Comparison of ENCODE assay signal across 1 cellular context in genomic region chr10:100912609-100913469, GRCh38.
TF ChIP-seq lines count a peak whose summit lies in the region.

Gene SLF2 (plus strand): TSS chr10:100912963. CDS start chr10:100913111, 148 bp downstream.

TF ChIP-seq in WTC11, 78 proteins besides CTCF, POLR2A, EP300 and RAD21 (continued from another document):
- TF ChIP-seq AFF4 (CRISPR knock-in tag; IDR thresholded peaks at IDR 0.05; ENCODE audit: borderline replicate concordance) (no peak), SMAD3 (CRISPR knock-in tag; IDR thresholded peaks at IDR 0.05; ENCODE audit: borderline replicate concordance) (peak; percentile 88), ELF4 (CRISPR knock-in tag; IDR thresholded peaks at IDR 0.05; ENCODE audit: low read depth) (no peak), JUN (CRISPR knock-in tag; IDR thresholded peaks at IDR 0.05) (peak; percentile 87), FOXK1 (CRISPR knock-in tag; IDR thresholded peaks at IDR 0.05) (peak; percentile 42; the same call in 1 of the 2 replicates), ZNF219 (CRISPR knock-in tag; IDR thresholded peaks at IDR 0.05; ENCODE audit: borderline replicate concordance) (0 out of 2 replicates have a peak, but pooled peaks have one; percentile 36), PRDM15 (CRISPR knock-in tag; IDR thresholded peaks at IDR 0.05) (no peak), ZNF512 (CRISPR knock-in tag; IDR thresholded peaks at IDR 0.05; ENCODE audit: borderline replicate concordance) (no peak), USF1 (CRISPR knock-in tag; IDR thresholded peaks at IDR 0.05) (peak; percentile 79), ZNF138 (CRISPR knock-in tag; conservative IDR thresholded peaks at IDR 0.05) (no peak), GABPB1 (CRISPR knock-in tag; IDR thresholded peaks at IDR 0.05) (peak; percentile 91), MXD4 (CRISPR knock-in tag; IDR thresholded peaks at IDR 0.05; ENCODE audit: borderline replicate concordance) (no peak), NR1H2 (CRISPR knock-in tag; IDR thresholded peaks at IDR 0.05) (no peak), ZNF263 (CRISPR knock-in tag; IDR thresholded peaks at IDR 0.05; ENCODE audit: low read depth) (no peak), NFE2L1 (CRISPR knock-in tag; IDR thresholded peaks at IDR 0.05) (peak; percentile 71; the same call in 1 of the 2 replicates), FOXP1 (CRISPR knock-in tag; IDR thresholded peaks at IDR 0.05; ENCODE audit: borderline replicate concordance) (peak; percentile 62; the same call in 1 of the 2 replicates), ARID4B (CRISPR knock-in tag; IDR thresholded peaks at IDR 0.05; ENCODE audit: borderline replicate concordance) (peak; percentile 88; the same call in 1 of the 2 replicates), TEAD1 (CRISPR knock-in tag; IDR thresholded peaks at IDR 0.05) (peak; percentile 82), ZNF232 (CRISPR knock-in tag; IDR thresholded peaks at IDR 0.05) (peak; percentile 62; the same call in 1 of the 2 replicates), STAT6 (CRISPR knock-in tag; conservative IDR thresholded peaks at IDR 0.05; ENCODE audit: low read depth) (no peak), EMX1 (CRISPR knock-in tag; IDR thresholded peaks at IDR 0.05) (no peak), SP1 (CRISPR knock-in tag; conservative IDR thresholded peaks at IDR 0.05) (peak; percentile 74), TP53 (CRISPR knock-in tag; IDR thresholded peaks at IDR 0.05) (no peak)
- TF ChIP-seq, protein P1, sequence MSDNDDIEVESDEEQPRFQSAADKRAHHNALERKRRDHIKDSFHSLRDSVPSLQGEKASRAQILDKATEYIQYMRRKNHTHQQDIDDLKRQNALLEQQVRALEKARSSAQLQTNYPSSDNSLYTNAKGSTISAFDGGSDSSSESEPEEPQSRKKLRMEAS (CRISPR knock-in tag; IDR thresholded peaks at IDR 0.05): peak; percentile 92
- TF ChIP-seq, protein P2, sequence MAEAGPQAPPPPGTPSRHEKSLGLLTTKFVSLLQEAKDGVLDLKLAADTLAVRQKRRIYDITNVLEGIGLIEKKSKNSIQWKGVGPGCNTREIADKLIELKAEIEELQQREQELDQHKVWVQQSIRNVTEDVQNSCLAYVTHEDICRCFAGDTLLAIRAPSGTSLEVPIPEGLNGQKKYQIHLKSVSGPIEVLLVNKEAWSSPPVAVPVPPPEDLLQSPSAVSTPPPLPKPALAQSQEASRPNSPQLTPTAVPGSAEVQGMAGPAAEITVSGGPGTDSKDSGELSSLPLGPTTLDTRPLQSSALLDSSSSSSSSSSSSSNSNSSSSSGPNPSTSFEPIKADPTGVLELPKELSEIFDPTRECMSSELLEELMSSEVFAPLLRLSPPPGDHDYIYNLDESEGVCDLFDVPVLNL (CRISPR knock-in tag; IDR thresholded peaks at IDR 0.05; ENCODE audit: borderline replicate concordance, low read depth): peak; percentile 62; the same call in 1 of the 2 replicates
- TF ChIP-seq, protein P3, sequence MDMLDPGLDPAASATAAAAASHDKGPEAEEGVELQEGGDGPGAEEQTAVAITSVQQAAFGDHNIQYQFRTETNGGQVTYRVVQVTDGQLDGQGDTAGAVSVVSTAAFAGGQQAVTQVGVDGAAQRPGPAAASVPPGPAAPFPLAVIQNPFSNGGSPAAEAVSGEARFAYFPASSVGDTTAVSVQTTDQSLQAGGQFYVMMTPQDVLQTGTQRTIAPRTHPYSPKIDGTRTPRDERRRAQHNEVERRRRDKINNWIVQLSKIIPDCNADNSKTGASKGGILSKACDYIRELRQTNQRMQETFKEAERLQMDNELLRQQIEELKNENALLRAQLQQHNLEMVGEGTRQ (CRISPR knock-in tag; IDR thresholded peaks at IDR 0.05): peak; percentile 80
TF ChIP-seq in WTC11: peak in this region for 23.
